16 cellular contexts compared by ENCODE assay signal in genomic region chr1:35180776-35181374, GRCh38. TPM values are rescaled to one million over a fixed set of nuclear protein-coding genes. Genes with fewer than 3 reads are reported as not detected.
DNase-seq lines count a peak whose midpoint lies in the region; ATAC-seq, FAIRE-seq and TF ChIP-seq lines count a peak whose summit lies in the region.
"Had no signal": no experiment of that assay in that cellular context is flagged by ENCODE, and none has a peak within 500 bp of the region (broad histone marks: within the 10 kb centered on the region; RNA-seq: fewer than 3 reads in every experiment).

No MANE protein-coding gene starts in this region.

- H3K4me3 Mint-ChIP-seq in activated naive CD4-positive, alpha-beta T cell treated with anti-CD3 and anti-CD28 coated beads, Interleukin-2, amount 50 U/mL, for 24 hours = peak overlapping the region; percentile 12
- H3K4me3 Mint-ChIP-seq in progenitor cell of endocrine pancreas (ENCODE audit: low read depth) = no peak overlapping the region
- H3K4me3 Mint-ChIP-seq: stimulated activated memory B cell treated with anti-CD40 and anti-IgM and Interleukin-4, amounts not matched to agents 10 μg/mL and 1 μg/mL and 100 μg/mL, for 72 hours had no signal

- TF ChIP-seq CTCF in NB4 (IDR thresholded peaks at IDR 0.05; ENCODE audit: low read depth, low read length) (no peak), progenitor cell of endocrine pancreas (IDR thresholded peaks at IDR 0.05; ENCODE audit: unreplicated experiment) (no peak), vagina (IDR thresholded peaks at IDR 0.05) (no peak), pancreas (IDR thresholded peaks at IDR 0.05) (no peak)

- WGBS in pancreas, 2 donors = 85 to 88% methylated on average over 7 of the region's 7 CpGs

- no peak for DNase-seq in activated naive CD4-positive, alpha-beta T cell treated with Interleukin-2 at 50 U/mL for 16 hours
- DNase-seq in NB4 (ENCODE audit: low read depth) (peak; percentile 41), amniotic epithelial cell (ENCODE audit: low read depth) (peak; percentile 83), progenitor cell of endocrine pancreas (ENCODE audit: low spot score, unreplicated experiment) (no peak), vagina (ENCODE audit: extremely low spot score in 2 of 2) (no peak), pancreas (no peak), NCI-H82 (lab: John Stamatoyannopoulos, UW) (no peak)
- DNase-seq: activated CD8-positive, alpha-beta memory T cell treated with anti-CD3 and anti-CD28 coated beads, Interleukin-2, amount 50 U/mL, for 48 hours; DMS79 treated with DMSO at 0.1 percent for 48 hours; NCI-H1105; NCI-H446 treated with DMSO at 0.1 percent for 48 hours; Peyer's patch had no signal

- no peak for TF ChIP-seq POLR2A in NB4 (IDR thresholded peaks at IDR 0.05; ENCODE audit: extremely low read depth, insufficient read length)
- no peak for TF ChIP-seq POLR2A in vagina (IDR thresholded peaks at IDR 0.05)

- no peaks in the 10 kb centered on the region for H3K9me3 ChIP-seq in vagina
- H3K9me3 ChIP-seq in pancreas = no peaks in the 10 kb centered on the region
- H3K9me3 ChIP-seq: esophagus muscularis mucosa, Peyer's patch had no signal

- FAIRE-seq in pancreas (lab: Jason Lieb, UNC) = no peak

- no peak overlapping the region for H3K27ac ChIP-seq in vagina
- no peak overlapping the region for H3K27ac ChIP-seq in pancreas
- H3K27ac ChIP-seq: esophagus muscularis mucosa, parathyroid adenoma had no signal

- H3K27me3 Mint-ChIP-seq in activated naive CD4-positive, alpha-beta T cell treated with anti-CD3 and anti-CD28 coated beads, Interleukin-2, amount 50 U/mL, for 24 hours = no peaks in the 10 kb centered on the region
- H3K27me3 Mint-ChIP-seq in progenitor cell of endocrine pancreas = no peaks in the 10 kb centered on the region
- H3K27me3 Mint-ChIP-seq: stimulated activated memory B cell treated with anti-CD40 and anti-IgM and Interleukin-4, amounts not matched to agents 10 μg/mL and 1 μg/mL and 100 μg/mL, for 72 hours had no signal

- H3K9me3 Mint-ChIP-seq in activated naive CD4-positive, alpha-beta T cell treated with anti-CD3 and anti-CD28 coated beads, Interleukin-2, amount 50 U/mL, for 24 hours = no peaks in the 10 kb centered on the region
- H3K9me3 Mint-ChIP-seq in progenitor cell of endocrine pancreas (ENCODE audit: low read depth) = no peaks in the 10 kb centered on the region
- H3K9me3 Mint-ChIP-seq: stimulated activated memory B cell treated with anti-CD40 and anti-IgM and Interleukin-4, amounts not matched to agents 10 μg/mL and 1 μg/mL and 100 μg/mL, for 72 hours had no signal

- peak overlapping the region; percentile 15 for H3K27ac Mint-ChIP-seq in activated naive CD4-positive, alpha-beta T cell treated with anti-CD3 and anti-CD28 coated beads, Interleukin-2, amount 50 U/mL, for 24 hours
- peak overlapping the region; percentile 34 for H3K27ac Mint-ChIP-seq in progenitor cell of endocrine pancreas
- H3K27ac Mint-ChIP-seq: stimulated activated memory B cell treated with anti-CD40 and anti-IgM and Interleukin-4, amounts not matched to agents 10 μg/mL and 1 μg/mL and 100 μg/mL, for 72 hours had no signal

- H3K27me3 ChIP-seq in vagina = no peaks in the 10 kb centered on the region
- H3K27me3 ChIP-seq in pancreas = no peaks in the 10 kb centered on the region
- H3K27me3 ChIP-seq: esophagus muscularis mucosa, Peyer's patch had no signal

- H3K36me3 ChIP-seq in vagina (peaks cover 1 to 83% of the 10 kb centered on the region in 2 donors), pancreas (peaks cover 12 to 91% (median 55%) of the 10 kb centered on the region in 3 donors)

- H3K4me1 ChIP-seq in vagina = peaks cover 72% of the 10 kb centered on the region
- H3K4me1 ChIP-seq in pancreas = peaks cover 17 to 44% (median 24%) of the 10 kb centered on the region in 3 donors

- H3K4me3 ChIP-seq in NB4 (ENCODE audit: low read depth, low read length) (no peak overlapping the region), vagina (no peak overlapping the region), pancreas (no peak overlapping the region)
- H3K4me3 ChIP-seq: esophagus muscularis mucosa, Peyer's patch had no signal

- ATAC-seq in pancreas = no peak
- ATAC-seq: stimulated activated memory B cell treated with anti-CD40 and anti-IgM and Interleukin-4, amounts not matched to agents 10 μg/mL and 1 μg/mL and 100 μg/mL, for 72 hours had no signal

- H3K4me1 Mint-ChIP-seq in activated naive CD4-positive, alpha-beta T cell treated with anti-CD3 and anti-CD28 coated beads, Interleukin-2, amount 50 U/mL, for 24 hours = peaks cover 71% of the 10 kb centered on the region
- peaks cover 61% of the 10 kb centered on the region for H3K4me1 Mint-ChIP-seq in progenitor cell of endocrine pancreas (ENCODE audit: low read depth)

- intact Hi-C loops in vagina (cut with DNase I) = no loop called here
- intact Hi-C loops in pancreas (cut with DNase I) = no loop called here

- H3K36me3 Mint-ChIP-seq in activated naive CD4-positive, alpha-beta T cell treated with anti-CD3 and anti-CD28 coated beads, Interleukin-2, amount 50 U/mL, for 24 hours = peaks cover 33% of the 10 kb centered on the region
- peaks cover 46% of the 10 kb centered on the region for H3K36me3 Mint-ChIP-seq in progenitor cell of endocrine pancreas (ENCODE audit: insufficient read depth)

RNA-seq across cellular contexts. Expression of gene SFPQ, which starts 12.1 kb away (rescaled TPM):
- total RNA-seq in progenitor cell of endocrine pancreas (651 and 653 TPM in 2 replicates), vagina (197 TPM), pancreas (100 to 1,000 TPM in 2 of 6 donors, 10 to 100 TPM in 4; 63.4 to 112 (median 84.7) TPM)
- 100 to 1,000 TPM; 190 to 267 TPM for polyA plus RNA-seq in pancreas

Comparison
In these comparisons a context has a peak if more than half of its experiments do, and no peak if none do; other contexts are left out.
1. DNase-seq: peak in NB4 (single experiment) and amniotic epithelial cell (single experiment); none in activated naive CD4-positive, alpha-beta T cell treated with Interleukin-2 at 50 U/mL for 16 hours (single experiment), progenitor cell of endocrine pancreas (single experiment), vagina (0 of 2), pancreas (0 of 6) and NCI-H82 (single experiment).